In the genomic region with DNA sequence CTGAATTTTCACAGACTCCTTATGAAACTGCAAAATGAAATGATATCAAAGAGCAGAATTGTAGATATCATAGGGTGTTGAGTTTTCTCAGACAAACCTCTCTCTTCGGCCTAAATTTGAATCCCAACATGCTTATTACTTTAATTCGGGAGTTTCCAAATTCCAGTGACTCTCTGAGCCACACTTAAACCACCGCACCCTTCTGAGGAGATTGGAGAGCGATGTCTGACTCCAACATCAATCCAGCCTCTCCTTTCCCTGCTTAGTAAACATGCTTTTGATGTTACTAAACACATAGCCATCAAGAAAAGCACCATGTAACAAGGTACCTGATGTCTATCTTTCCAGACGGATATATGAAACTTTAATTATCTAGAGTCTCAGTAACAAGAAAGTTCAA, we compare ENCODE assay signal across 22 cellular contexts.
DNase-seq lines count a peak whose midpoint lies in the region; ATAC-seq, FAIRE-seq and TF ChIP-seq lines count a peak whose summit lies in the region.
"Had no signal": no experiment of that assay in that cellular context is flagged by ENCODE, and none has a peak within 500 bp of the region (broad histone marks: within the 10 kb centered on the region; RNA-seq: fewer than 3 reads in every experiment).

No MANE protein-coding gene starts in this region.

- H3K27me3 ChIP-seq in ACC112 (ENCODE audit: insufficient read depth, low read length), result no peaks in the 10 kb centered on the region
- H3K27me3 ChIP-seq in bronchial epithelial cell (ENCODE audit: control insufficient read depth, insufficient read depth, low read length), result no peaks in the 10 kb centered on the region
- no peaks in the 10 kb centered on the region for H3K27me3 ChIP-seq in mesenchymal stem cell (ENCODE audit: control insufficient read depth in 1 of 2, insufficient read depth in 1 of 2, low read length in 2 of 2)
- no peaks in the 10 kb centered on the region for H3K27me3 ChIP-seq in subcutaneous abdominal adipose tissue (ENCODE audit: control insufficient read depth in 5 of 5, insufficient read depth in 4 of 5, low read length in 5 of 5)
- H3K27me3 ChIP-seq in esophagus squamous epithelium, result no peaks in the 10 kb centered on the region
- H3K27me3 ChIP-seq: BLaER1 treated with 17β-estradiol and CSF1 and Interleukin-3, amounts not matched to agents 10 nM and 100 nM had no signal

- WGBS in mesenchymal stem cell, result 93% methylated on average over 4 of the region's 5 CpGs
- 81 to 87% methylated on average over 5 of the region's 5 CpGs for WGBS in esophagus squamous epithelium, 2 donors

- H3K79me1 ChIP-seq in mesenchymal stem cell (replicated peaks; ENCODE audit: low read length, poor library complexity, severe bottlenecking), result no peaks in the 10 kb centered on the region

- H4K91ac ChIP-seq in mesenchymal stem cell (ENCODE audit: low read length), result no peak overlapping the region

- H3K9ac ChIP-seq in mesenchymal stem cell (ENCODE audit: low read length), result peak overlapping the region; percentile 81
- H3K9ac ChIP-seq in subcutaneous abdominal adipose tissue (ENCODE audit: low read length in 5 of 5), result no peak overlapping the region
- H3K9ac ChIP-seq: BLaER1 treated with 17β-estradiol and CSF1 and Interleukin-3, amounts not matched to agents 10 nM and 100 nM had no signal

- no peaks in the 10 kb centered on the region for H3K79me2 ChIP-seq in ACC112 (ENCODE audit: control insufficient read depth, insufficient read depth, low read length, unreplicated experiment)

- no peaks in the 10 kb centered on the region for H3K9me3 ChIP-seq in mesenchymal stem cell (ENCODE audit: control insufficient read depth, low read length)
- H3K9me3 ChIP-seq in subcutaneous abdominal adipose tissue (ENCODE audit: control insufficient read depth in 5 of 5, low read length in 5 of 5), result peaks cover 0 to 1% (median 0%) of the 10 kb centered on the region in 5 donors
- H3K9me3 ChIP-seq in esophagus squamous epithelium, result no peaks in the 10 kb centered on the region
- H3K9me3 ChIP-seq: BLaER1 treated with 17β-estradiol and CSF1 and Interleukin-3, amounts not matched to agents 10 nM and 100 nM; Caco-2 had no signal

- H3K27ac ChIP-seq in ACC112 (ENCODE audit: low read depth, low read length) (peak overlapping the region; percentile 69; the same call in 1 of the 2 replicates), mesenchymal stem cell (ENCODE audit: low read length, poor library complexity, severe bottlenecking) (no peak overlapping the region), subcutaneous abdominal adipose tissue (ENCODE audit: low read depth, low read length) (peak overlapping the region; percentile 82), esophagus squamous epithelium (no peak overlapping the region)
- H3K27ac ChIP-seq: 22Rv1; BLaER1 treated with 17β-estradiol and CSF1 and Interleukin-3, amounts not matched to agents 10 nM and 100 nM had no signal

- intact Hi-C loops in Right ventricle myocardium inferior (cut with DNase I), result no loop called here
- intact Hi-C loops in esophagus squamous epithelium (cut with DNase I), result no loop called here

- no peak overlapping the region for H2BK120ac ChIP-seq in mesenchymal stem cell (ENCODE audit: low read depth, low read length)

- no peak for FAIRE-seq in bronchial epithelial cell (lab: Jason Lieb, UNC)
- FAIRE-seq: G401.6, GM18507, H1 had no signal

- no peak overlapping the region for H2BK12ac ChIP-seq in mesenchymal stem cell (ENCODE audit: low read length in 2 of 2)

- H3K4me2 ChIP-seq in mesenchymal stem cell (ENCODE audit: low read length, poor library complexity, severe bottlenecking), result no peak overlapping the region
- H3K4me2 ChIP-seq: BLaER1 treated with 17β-estradiol and CSF1 and Interleukin-3, amounts not matched to agents 10 nM and 100 nM had no signal

- no peak overlapping the region for H3K4me3 ChIP-seq in ACC112 (ENCODE audit: low read depth, low read length)
- no peak overlapping the region for H3K4me3 ChIP-seq in bronchial epithelial cell (ENCODE audit: low read depth, low read length)
- H3K4me3 ChIP-seq in mesenchymal stem cell (ENCODE audit: insufficient read depth in 1 of 2, low read depth in 1 of 2, low read length in 2 of 2), result no peak overlapping the region
- H3K4me3 ChIP-seq in subcutaneous abdominal adipose tissue (ENCODE audit: low read depth in 1 of 5, low read length in 5 of 5), result no peak overlapping the region
- H3K4me3 ChIP-seq in esophagus squamous epithelium, result no peak overlapping the region
- H3K4me3 ChIP-seq: BLaER1 treated with 17β-estradiol and CSF1 and Interleukin-3, amounts not matched to agents 10 nM and 100 nM had no signal

- H3K23ac ChIP-seq in mesenchymal stem cell (ENCODE audit: low read length in 2 of 2), result no peak overlapping the region

- H3K4me1 ChIP-seq in ACC112 (ENCODE audit: control insufficient read depth, insufficient read depth, low read length, unreplicated experiment), result peaks cover 61% of the 10 kb centered on the region
- H3K4me1 ChIP-seq in mesenchymal stem cell (ENCODE audit: control insufficient read depth, insufficient read depth, low read depth, low read length), result peaks cover 3% of the 10 kb centered on the region
- H3K4me1 ChIP-seq in subcutaneous abdominal adipose tissue (ENCODE audit: control insufficient read depth in 5 of 5, insufficient read depth in 5 of 5, low read length in 5 of 5), result peaks cover 7 to 44% (median 24%) of the 10 kb centered on the region in 5 donors
- H3K4me1 ChIP-seq in esophagus squamous epithelium, result peaks cover 0 to 27% (median 5%) of the 10 kb centered on the region in 3 donors
- H3K4me1 ChIP-seq: BLaER1 treated with 17β-estradiol and CSF1 and Interleukin-3, amounts not matched to agents 10 nM and 100 nM; Caco-2 had no signal

- H3K18ac ChIP-seq in mesenchymal stem cell (ENCODE audit: low read depth in 1 of 2, low read length in 2 of 2), result no peak overlapping the region

- H2AFZ ChIP-seq in ACC112 (ENCODE audit: low read length, unreplicated experiment) (peak overlapping the region; percentile 27), mesenchymal stem cell (ENCODE audit: low read depth, low read length) (no peak overlapping the region)

- H3K36me3 ChIP-seq in ACC112 (ENCODE audit: insufficient read depth, low read length), result no peaks in the 10 kb centered on the region
- no peaks in the 10 kb centered on the region for H3K36me3 ChIP-seq in bronchial epithelial cell (ENCODE audit: control insufficient read depth, insufficient read depth, low read length)
- H3K36me3 ChIP-seq in mesenchymal stem cell (ENCODE audit: control insufficient read depth in 1 of 2, insufficient read depth in 2 of 2, low read depth in 1 of 2, low read length in 2 of 2), result no peaks in the 10 kb centered on the region
- H3K36me3 ChIP-seq in subcutaneous abdominal adipose tissue (ENCODE audit: control insufficient read depth in 5 of 5, insufficient read depth in 5 of 5, low read length in 5 of 5), result no peaks in the 10 kb centered on the region
- H3K36me3 ChIP-seq in esophagus squamous epithelium, result no peaks in the 10 kb centered on the region
- H3K36me3 ChIP-seq: BLaER1 treated with 17β-estradiol and CSF1 and Interleukin-3, amounts not matched to agents 10 nM and 100 nM had no signal

- H4K8ac ChIP-seq in mesenchymal stem cell (ENCODE audit: low read length), result no peak overlapping the region

- no peak overlapping the region for H3K14ac ChIP-seq in mesenchymal stem cell (ENCODE audit: low read length in 2 of 2)

- no peak overlapping the region for H2BK15ac ChIP-seq in mesenchymal stem cell (ENCODE audit: low read depth, poor library complexity, severe bottlenecking)

- DNase-seq in bronchial epithelial cell (ENCODE audit: low read depth) (peak; percentile 9), mesenchymal stem cell (no peak), Right ventricle myocardium inferior (ENCODE audit: missing footprints) (no peak), esophagus squamous epithelium (lab: John Stamatoyannopoulos, UW) (no peak), NCI-H524 (lab: John Stamatoyannopoulos, UW) (no peak)
- DNase-seq: Caco-2; CD4-positive, alpha-beta memory T cell; DMS153; NCI-H1694; NCI-H2081; NCI-H2171 treated with DMSO at 0.1 percent for 48 hours; NCI-H526; Right ventricle myocardium superior had no signal

- H2BK5ac ChIP-seq in mesenchymal stem cell (ENCODE audit: low read depth, low read length, poor library complexity, severe bottlenecking), result no peak overlapping the region

- TF ChIP-seq POLR2A in esophagus squamous epithelium (IDR thresholded peaks at IDR 0.05), result no peak

- H3K4ac ChIP-seq in mesenchymal stem cell (ENCODE audit: low read depth in 1 of 2, low read length in 2 of 2), result no peak overlapping the region

- TF ChIP-seq CTCF in bronchial epithelial cell (IDR thresholded peaks at IDR 0.05; ENCODE audit: insufficient read depth, low read length, severe bottlenecking) (no peak), esophagus squamous epithelium (IDR thresholded peaks at IDR 0.05) (no peak)

- no peak overlapping the region for H2AK5ac ChIP-seq in mesenchymal stem cell (ENCODE audit: low read length, severe bottlenecking)

- ATAC-seq in Right ventricle myocardium inferior (no peak), HG02678 (IDR thresholded peaks at IDR 0.05; ENCODE audit: unreplicated experiment) (no peak)
- ATAC-seq: HCT116 had no signal

Comparison
In these comparisons a context has a peak if more than half of its experiments do, and no peak if none do; other contexts are left out.
1. H3K27ac ChIP-seq: peak in ACC112 (single experiment) and subcutaneous abdominal adipose tissue (single experiment); none in mesenchymal stem cell (single experiment) and esophagus squamous epithelium (0 of 4).